Comparison of ENCODE assay signal across 8 cellular contexts in the genomic region with DNA sequence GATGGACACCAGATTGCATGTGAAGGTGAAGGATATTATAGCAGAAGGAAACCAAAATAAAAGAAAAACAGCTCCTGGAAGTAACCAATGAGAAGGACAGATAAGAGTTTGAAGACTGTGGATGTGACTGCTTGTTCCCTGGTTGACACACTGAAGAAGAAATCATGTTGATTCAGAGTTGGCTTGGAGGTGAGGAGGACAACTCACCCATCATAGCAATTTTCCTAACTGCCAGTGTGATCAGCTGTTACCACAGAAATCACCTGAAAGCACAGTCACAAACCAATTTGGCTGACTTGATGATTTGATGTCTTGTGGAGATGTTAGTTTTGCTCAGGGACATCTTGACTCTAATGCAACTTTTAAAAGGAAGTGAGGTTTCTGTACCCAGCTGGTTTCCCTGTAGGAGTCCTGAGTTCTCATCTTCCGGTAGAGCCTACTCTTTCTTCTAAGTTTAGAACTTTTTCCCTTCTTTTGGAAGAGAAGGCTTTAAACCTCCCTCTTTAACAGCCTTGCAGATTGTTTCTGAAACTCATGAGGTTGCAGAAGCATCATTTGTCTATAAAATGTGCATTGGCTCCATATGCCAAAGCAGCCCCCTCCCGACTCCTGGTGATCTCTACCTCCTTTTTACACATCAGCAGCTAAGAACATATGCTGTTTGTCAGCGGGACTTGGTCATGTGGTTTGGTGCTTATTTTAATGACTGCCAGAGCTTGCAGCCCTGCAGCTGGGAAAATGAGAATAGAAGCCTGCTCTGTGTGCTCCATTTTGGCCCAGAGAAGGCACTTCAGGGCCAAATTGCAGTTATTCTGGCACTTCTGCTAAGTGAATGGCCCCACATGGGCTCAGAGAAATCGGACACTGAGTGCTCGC. TPM values are rescaled to one million over a fixed set of nuclear protein-coding genes. Genes with fewer than 3 reads are reported as not detected.
DNase-seq lines count a peak whose midpoint lies in the region; TF ChIP-seq lines count a peak whose summit lies in the region.
"Had no signal": no experiment of that assay in that cellular context is flagged by ENCODE, and none has a peak within 500 bp of the region (broad histone marks: within the 10 kb centered on the region; RNA-seq: fewer than 3 reads in every experiment).

No MANE protein-coding gene starts in this region.

- H3K9me3 ChIP-seq in testis (no peaks in the 10 kb centered on the region), PC-9 (ENCODE audit: insufficient read depth, low read depth) (no peaks in the 10 kb centered on the region), Caco-2 (no peaks in the 10 kb centered on the region)
- H3K9me3 ChIP-seq: ascending aorta had no signal

- peaks cover 6% of the 10 kb centered on the region for H3K4me1 ChIP-seq in testis
- H3K4me1 ChIP-seq in PC-9 (replicated peaks; ENCODE audit: insufficient read depth), result peaks cover 39% of the 10 kb centered on the region
- H3K4me1 ChIP-seq in Caco-2, result no peaks in the 10 kb centered on the region

- H4K20me1 ChIP-seq in PC-9 (ENCODE audit: insufficient read depth), result no peaks in the 10 kb centered on the region

- H3K4me3 ChIP-seq in testis (no peak overlapping the region), PC-9 (no peak overlapping the region), Caco-2 (ENCODE audit: low read depth, low read length) (no peak overlapping the region)
- H3K4me3 ChIP-seq: ascending aorta had no signal

- H3K27ac ChIP-seq in cingulate gyrus (ENCODE audit: low read depth, low read length), result peak overlapping the region; percentile 88
- H3K27ac ChIP-seq in testis, result no peak overlapping the region
- no peak overlapping the region for H3K27ac ChIP-seq in PC-9

- H3K36me3 ChIP-seq in testis (ENCODE audit: low read depth, missing control alignments) (no peaks in the 10 kb centered on the region), PC-9 (ENCODE audit: low read depth) (peaks cover 27% of the 10 kb centered on the region), Caco-2 (ENCODE audit: control insufficient read depth, insufficient read depth, low read length) (no peaks in the 10 kb centered on the region; the same call in 1 of the 2 replicates)

- peaks cover 12% of the 10 kb centered on the region for H3K36me3 Mint-ChIP-seq in Caco-2 (ENCODE audit: insufficient read depth, unreplicated experiment)

- no peak overlapping the region for H3K4me2 ChIP-seq in PC-9

- no peaks in the 10 kb centered on the region for H3K9me3 Mint-ChIP-seq in Caco-2 (ENCODE audit: unreplicated experiment)

- no peak overlapping the region for H3K27ac Mint-ChIP-seq in Caco-2 (ENCODE audit: unreplicated experiment)

- BruUV-seq in PC-9 (replicated peaks; lab: Mats Ljungman, UMichigan) (no TSS peak), Caco-2 (replicated peaks; lab: Mats Ljungman, UMichigan) (no TSS peak)

- CTCF ChIA-PET in PC-9 (lab: Charles Lee), result no interaction called here
- CTCF ChIA-PET in Caco-2 (lab: Charles Lee), result no interaction called here

- H3K27me3 ChIP-seq in testis, result no peaks in the 10 kb centered on the region
- no peaks in the 10 kb centered on the region for H3K27me3 ChIP-seq in PC-9 (ENCODE audit: insufficient read depth, low read depth)
- no peaks in the 10 kb centered on the region for H3K27me3 ChIP-seq in Caco-2 (replicated peaks; ENCODE audit: control insufficient read depth, insufficient read depth, low read length)
- H3K27me3 ChIP-seq: ascending aorta had no signal

- no peak overlapping the region for H2AFZ ChIP-seq in PC-9

- peak; percentile 3 for DNase-seq in NCI-H524 treated with DMSO at 0.1 percent for 48 hours (lab: John Stamatoyannopoulos, UW)
- DNase-seq in medulla oblongata (ENCODE audit: extremely low spot score), result peak; percentile 93
- peak; percentile 78 for DNase-seq in testis
- no peak for DNase-seq in NCI-H1105 (lab: John Stamatoyannopoulos, UW)
- DNase-seq in PC-9, result no peak
- DNase-seq in Caco-2, result no peak

- TF ChIP-seq POLR2A in testis (IDR thresholded peaks at IDR 0.05), result no peak

- H3K4me1 Mint-ChIP-seq in Caco-2 (ENCODE audit: low read depth, unreplicated experiment), result peaks cover 6% of the 10 kb centered on the region

- peaks cover 93% of the 10 kb centered on the region for H3K79me2 ChIP-seq in PC-9 (ENCODE audit: low read depth)

- H3K9me2 ChIP-seq in PC-9 (ENCODE audit: insufficient read depth), result no peaks in the 10 kb centered on the region

- 48 to 56% methylated on average over 5 of the region's 5 CpGs for WGBS in testis, 2 donors

- intact Hi-C loops in testis (cut with DNase I; ENCODE audit: low total_unique reads), result no loop called here
- intact Hi-C loops in PC-9 (cut with micrococcal nuclease; ENCODE audit: unreplicated experiment), result no loop called here
- intact Hi-C loops in Caco-2 (cut with micrococcal nuclease; ENCODE audit: unreplicated experiment), result no loop called here

- POLR2A ChIA-PET in PC-9 (lab: Charles Lee; ENCODE audit: unreplicated experiment), result interaction anchor here (0.6 kb wide), 1 partner anchor 18 kb away, joined by 3 read pairs; no protein-coding TSS in a partner anchor
- POLR2A ChIA-PET in Caco-2 (lab: Charles Lee), result interaction anchor here (1.0 kb wide), 1 partner anchor 10 kb away, joined by 3 read pairs; a partner anchor contains a TSS

- no peak for TF ChIP-seq CTCF in testis (IDR thresholded peaks at IDR 0.05)
- TF ChIP-seq CTCF in PC-9 (conservative IDR thresholded peaks at IDR 0.05), result no peak
- TF ChIP-seq CTCF in Caco-2 (IDR thresholded peaks at IDR 0.05; ENCODE audit: insufficient read depth in 1 of 2, low read depth in 1 of 2, low read length in 1 of 2, severe bottlenecking in 1 of 2, unreplicated experiment in 1 of 2), result no peak

- no peak overlapping the region for H3K4me3 Mint-ChIP-seq in Caco-2 (ENCODE audit: unreplicated experiment)

- peaks cover 33% of the 10 kb centered on the region for H3F3A ChIP-seq in PC-9 (ENCODE audit: insufficient read depth, low read depth)

- no peaks in the 10 kb centered on the region for H3K27me3 Mint-ChIP-seq in Caco-2 (ENCODE audit: insufficient read depth, unreplicated experiment)

RNA-seq across cellular contexts. Expression of a gene that starts 10.3 kb away (rescaled TPM):
- total RNA-seq in testis (10 to 100 TPM; 86.0 to 95.4 TPM), PC-9 (2021) (53.1 and 56.1 TPM in 2 replicates), Caco-2 (2022) (24.4 and 28.6 TPM in 2 replicates)
- polyA plus RNA-seq in testis (ENCODE audit: insufficient read depth, low read depth, low replicate concordance), result 52.9 TPM

Comparison
In these comparisons a context has a peak if more than half of its experiments do, and no peak if none do; other contexts are left out.
1. DNase-seq: peak in NCI-H524 treated with DMSO at 0.1 percent for 48 hours (single experiment), medulla oblongata (single experiment) and testis (single experiment); none in NCI-H1105 (single experiment), PC-9 (0 of 2) and Caco-2 (0 of 2).